15 cellular contexts compared by ENCODE assay signal in genomic region chr5:175772747-175773533, GRCh38.
DNase-seq lines count a peak whose midpoint lies in the region; ATAC-seq, FAIRE-seq and TF ChIP-seq lines count a peak whose summit lies in the region.
"Had no signal": no experiment of that assay in that cellular context is flagged by ENCODE, and none has a peak within 500 bp of the region (broad histone marks: within the 10 kb centered on the region; RNA-seq: fewer than 3 reads in every experiment).

No MANE protein-coding gene starts in this region.

- peaks cover 47% of the 10 kb centered on the region for H3K27me3 Mint-ChIP-seq in astrocyte (ENCODE audit: low read depth, unreplicated experiment)

- H3K4me1 ChIP-seq in A673 (ENCODE audit: insufficient read depth, low read length, poor library complexity, severe bottlenecking) (peaks cover 8% of the 10 kb centered on the region), HUES48 (ENCODE audit: control insufficient read depth, insufficient read depth, low read length) (peaks cover 14% of the 10 kb centered on the region), astrocyte (ENCODE audit: insufficient read depth, low read length) (peaks cover 2% of the 10 kb centered on the region), iPS-18a (ENCODE audit: control insufficient read depth, low read depth, low read length) (no peaks in the 10 kb centered on the region)
- H3K4me1 ChIP-seq: SJSA1 had no signal

- H3K27ac ChIP-seq in A673 (ENCODE audit: low read depth, low read length, poor library complexity, severe bottlenecking) (no peak overlapping the region), HUES48 (ENCODE audit: low read depth, low read length) (no peak overlapping the region), astrocyte (ENCODE audit: low read depth, low read length) (no peak overlapping the region), iPS-18a (ENCODE audit: low read length) (no peak overlapping the region)
- H3K27ac ChIP-seq: SJSA1 had no signal

- H3K27me3 ChIP-seq in A673 (replicated peaks; ENCODE audit: insufficient read depth, low read depth, low read length, poor library complexity), result no peaks in the 10 kb centered on the region
- peaks cover 34% of the 10 kb centered on the region for H3K27me3 ChIP-seq in HUES48 (ENCODE audit: control insufficient read depth, insufficient read depth, low read length)
- H3K27me3 ChIP-seq in astrocyte (ENCODE audit: insufficient read depth, low read length), result peaks cover 15% of the 10 kb centered on the region
- peaks cover 32% of the 10 kb centered on the region for H3K27me3 ChIP-seq in iPS-18a (ENCODE audit: control insufficient read depth, insufficient read depth, low read length)

- no peak overlapping the region for H3K27ac Mint-ChIP-seq in astrocyte (ENCODE audit: unreplicated experiment)
- H3K27ac Mint-ChIP-seq: activated naive CD4-positive, alpha-beta T cell treated with anti-CD3 and anti-CD28 coated beads, Interleukin-2, amount 50 U/mL, for 24 hours had no signal

- no TSS peak for BruUV-seq in A673 (replicated peaks; lab: Mats Ljungman, UMichigan)

- intact Hi-C loops in A673 (cut with micrococcal nuclease; ENCODE audit: unreplicated experiment), result no loop called here

- no peak for FAIRE-seq in astrocyte (lab: Jason Lieb, UNC)

- TF ChIP-seq CTCF in A673 (conservative IDR thresholded peaks at IDR 0.05; ENCODE audit: low read depth, low read length), result no peak
- TF ChIP-seq CTCF in astrocyte (IDR thresholded peaks at IDR 0.05; ENCODE audit: insufficient read depth, low read depth, low read length), result no peak

- ATAC-seq in HG03354 (IDR thresholded peaks at IDR 0.05; ENCODE audit: poor library complexity, severe bottlenecking, unreplicated experiment) (no peak), left lobe of liver (no peak)

- no peak overlapping the region for H3K4me3 Mint-ChIP-seq in astrocyte (ENCODE audit: unreplicated experiment)
- H3K4me3 Mint-ChIP-seq: activated naive CD4-positive, alpha-beta T cell treated with anti-CD3 and anti-CD28 coated beads, Interleukin-2, amount 50 U/mL, for 24 hours; central memory CD8-positive, alpha-beta T cell had no signal

- peak overlapping the region; percentile 68 for H3K4me2 ChIP-seq in astrocyte (ENCODE audit: low read length)

- peaks cover 5% of the 10 kb centered on the region for H3K9me3 Mint-ChIP-seq in astrocyte (ENCODE audit: unreplicated experiment)

- H3K4me1 Mint-ChIP-seq in astrocyte (ENCODE audit: low read depth, unreplicated experiment), result peaks cover 3% of the 10 kb centered on the region
- H3K4me1 Mint-ChIP-seq: activated naive CD4-positive, alpha-beta T cell treated with anti-CD3 and anti-CD28 coated beads, Interleukin-2, amount 50 U/mL, for 24 hours; central memory CD8-positive, alpha-beta T cell had no signal

- POLR2A ChIA-PET in A673 (lab: Charles Lee; ENCODE audit: low non-redundant PET), result no interaction called here

- no peaks in the 10 kb centered on the region for H3K36me3 Mint-ChIP-seq in astrocyte (ENCODE audit: low read depth, unreplicated experiment)

- CTCF ChIA-PET in A673 (lab: Charles Lee), result no interaction called here

- no peaks in the 10 kb centered on the region for H3K36me3 ChIP-seq in A673 (ENCODE audit: insufficient read depth, low read length, poor library complexity, severe bottlenecking)
- H3K36me3 ChIP-seq in HUES48 (ENCODE audit: control insufficient read depth, insufficient read depth, low read length), result no peaks in the 10 kb centered on the region
- no peaks in the 10 kb centered on the region for H3K36me3 ChIP-seq in astrocyte (ENCODE audit: insufficient read depth, low read length)
- H3K36me3 ChIP-seq in iPS-18a (ENCODE audit: control insufficient read depth, low read depth, low read length), result no peaks in the 10 kb centered on the region
- H3K36me3 ChIP-seq: SJSA1 had no signal

- H3K9me3 ChIP-seq in A673 (ENCODE audit: low read depth, low read length, poor library complexity, severe bottlenecking), result no peaks in the 10 kb centered on the region
- no peaks in the 10 kb centered on the region for H3K9me3 ChIP-seq in HUES48 (ENCODE audit: control insufficient read depth, insufficient read depth, low read length)
- H3K9me3 ChIP-seq in astrocyte (ENCODE audit: insufficient read depth, low read depth, low read length), result no peaks in the 10 kb centered on the region
- no peaks in the 10 kb centered on the region for H3K9me3 ChIP-seq in iPS-18a (ENCODE audit: control insufficient read depth, low read depth, low read length)
- H3K9me3 ChIP-seq: SJSA1 had no signal

- no peaks in the 10 kb centered on the region for H4K20me1 ChIP-seq in astrocyte (ENCODE audit: insufficient read depth, low read length)

- H3K79me2 ChIP-seq in astrocyte (ENCODE audit: insufficient read depth, low read length), result no peaks in the 10 kb centered on the region

- H3K9ac ChIP-seq in HUES48 (ENCODE audit: low read depth, low read length), result no peak overlapping the region
- H3K9ac ChIP-seq in astrocyte (ENCODE audit: low read length), result no peak overlapping the region
- no peak overlapping the region for H3K9ac ChIP-seq in iPS-18a (ENCODE audit: low read length)

- peak overlapping the region; percentile 10 for H2AFZ ChIP-seq in astrocyte (ENCODE audit: low read depth, low read length)

- H3K4me3 ChIP-seq in A673 (ENCODE audit: low read depth, low read length, poor library complexity, severe bottlenecking) (peak overlapping the region; percentile 18), HUES48 (ENCODE audit: low read depth, low read length) (peak overlapping the region; percentile 50), astrocyte (ENCODE audit: insufficient read depth, low read depth, low read length) (no peak overlapping the region), iPS-18a (ENCODE audit: low read length) (peak overlapping the region; percentile 45)
- H3K4me3 ChIP-seq: SJSA1 had no signal

- DNase-seq in A673 (ENCODE audit: low spot score), result peak; percentile 65
- DNase-seq in astrocyte (ENCODE audit: low read depth), result no peak
- DNase-seq in activated CD8-positive, alpha-beta memory T cell treated with anti-CD3 and anti-CD28 coated beads for 24 hours, result no peak
- DNase-seq in left lobe of liver (ENCODE audit: low spot score), result no peak
- DNase-seq in effector CD4-positive, alpha-beta T cell, result no peak
- DNase-seq: erythroblast; IMR-90; NCI-H1436 treated with DMSO at 0.1 percent for 48 hours; stimulated activated CD4-positive, alpha-beta T cell treated with anti-CD3 and anti-CD28 coated beads, Interleukin-15, amount 100 ng/mL, for 24 hours had no signal
